Comparison of ENCODE assay signal across 21 cellular contexts in genomic region chr3:32903953-32904352, GRCh38. TPM values are rescaled to one million over a fixed set of nuclear protein-coding genes. Genes with fewer than 3 reads are reported as not detected.
DNase-seq lines count a peak whose midpoint lies in the region; ATAC-seq, FAIRE-seq and TF ChIP-seq lines count a peak whose summit lies in the region.
"Had no signal": no experiment of that assay in that cellular context is flagged by ENCODE, and none has a peak within 500 bp of the region (broad histone marks: within the 10 kb centered on the region; RNA-seq: fewer than 3 reads in every experiment).

No MANE protein-coding gene starts in this region.

- H3K4me1 Mint-ChIP-seq in Caco-2 (ENCODE audit: low read depth, unreplicated experiment) (peaks cover 11% of the 10 kb centered on the region), astrocyte (ENCODE audit: low read depth, unreplicated experiment) (peaks cover 1% of the 10 kb centered on the region)

- no peak overlapping the region for H3K4me2 ChIP-seq in astrocyte (ENCODE audit: low read length)
- H3K4me2 ChIP-seq in mesendoderm (ENCODE audit: low read length) = no peak overlapping the region
- H3K4me2 ChIP-seq: BLaER1 treated with 17β-estradiol and CSF1 and Interleukin-3, amounts not matched to agents 10 nM and 100 nM; GM23338 had no signal

- H3K27ac ChIP-seq in astrocyte (ENCODE audit: low read depth, low read length) = no peak overlapping the region
- no peak overlapping the region for H3K27ac ChIP-seq in mesendoderm (ENCODE audit: low read depth, low read length)
- no peak overlapping the region for H3K27ac ChIP-seq in testis
- H3K27ac ChIP-seq: BLaER1 treated with 17β-estradiol and CSF1 and Interleukin-3, amounts not matched to agents 10 nM and 100 nM had no signal

- POLR2A ChIA-PET in Caco-2 (lab: Charles Lee) = interaction anchor here (1.1 kb wide), 1 partner anchor 219 kb away, joined by 3 read pairs; the partner anchor contains the start of gene CNOT10

- H2AK5ac ChIP-seq in mesendoderm (ENCODE audit: low read length) = no peak overlapping the region

- no peak overlapping the region for H2BK5ac ChIP-seq in mesendoderm (ENCODE audit: low read length)

- no peak overlapping the region for H4K5ac ChIP-seq in mesendoderm (ENCODE audit: low read length)

- WGBS in mesendoderm (ENCODE audit: extremely low coverage, insufficient coverage, low lambda C conversion rate) = no CpG with 5 or more reads among the region's 10 CpGs
- WGBS in testis, 2 donors = 61 to 79% methylated on average over 8 to 10 of the region's 10 CpGs

- H3K4ac ChIP-seq in mesendoderm (ENCODE audit: low read depth, low read length) = peak overlapping the region; percentile 68

- H3K18ac ChIP-seq in mesendoderm (ENCODE audit: low read length) = peak overlapping the region; percentile 80

- peaks cover 8% of the 10 kb centered on the region for H3K9me3 Mint-ChIP-seq in Caco-2 (ENCODE audit: unreplicated experiment)
- H3K9me3 Mint-ChIP-seq in astrocyte (ENCODE audit: unreplicated experiment) = peaks cover 5% of the 10 kb centered on the region
- H3K9me3 Mint-ChIP-seq: CD8-positive, alpha-beta T cell; HFFc6 had no signal

- H3K27ac Mint-ChIP-seq in Caco-2 (ENCODE audit: unreplicated experiment) = no peak overlapping the region
- no peak overlapping the region for H3K27ac Mint-ChIP-seq in astrocyte (ENCODE audit: unreplicated experiment)
- H3K27ac Mint-ChIP-seq: B cell; CD8-positive, alpha-beta T cell; GM23338; HFFc6 had no signal

- FAIRE-seq in astrocyte (lab: Jason Lieb, UNC) = no peak
- FAIRE-seq: GM12892, GM18507, H54 had no signal

- H3K56ac ChIP-seq in mesendoderm (ENCODE audit: low read length) = no peak overlapping the region

- H2BK15ac ChIP-seq in mesendoderm (replicated peaks; ENCODE audit: low read depth) = no peak overlapping the region

- H2BK120ac ChIP-seq in mesendoderm (ENCODE audit: low read depth, low read length) = no peak overlapping the region

- H3K36me3 Mint-ChIP-seq in Caco-2 (ENCODE audit: insufficient read depth, unreplicated experiment) (peaks cover 62% of the 10 kb centered on the region), astrocyte (ENCODE audit: low read depth, unreplicated experiment) (peaks cover 2% of the 10 kb centered on the region)
- H3K36me3 Mint-ChIP-seq: CD8-positive, alpha-beta T cell had no signal

- H3K27me3 Mint-ChIP-seq in Caco-2 (ENCODE audit: insufficient read depth, unreplicated experiment) (no peaks in the 10 kb centered on the region), astrocyte (ENCODE audit: low read depth, unreplicated experiment) (no peaks in the 10 kb centered on the region)

- CTCF ChIA-PET in Caco-2 (lab: Charles Lee) = no interaction called here

- no peaks in the 10 kb centered on the region for H4K20me1 ChIP-seq in astrocyte (ENCODE audit: insufficient read depth, low read length)
- H4K20me1 ChIP-seq: BLaER1 treated with 17β-estradiol and CSF1 and Interleukin-3, amounts not matched to agents 10 nM and 100 nM had no signal

- no peak overlapping the region for H2AFZ ChIP-seq in astrocyte (ENCODE audit: low read depth, low read length)
- H2AFZ ChIP-seq: GM23338 had no signal

- no peak for ATAC-seq in GM18861 (IDR thresholded peaks at IDR 0.05; ENCODE audit: unreplicated experiment)
- no peak for ATAC-seq in left cardiac atrium
- ATAC-seq in HG03280 (IDR thresholded peaks at IDR 0.05; ENCODE audit: unreplicated experiment) = no peak
- ATAC-seq: CD8-positive, alpha-beta T cell; HCT116 had no signal

- H3K79me1 ChIP-seq in mesendoderm (ENCODE audit: low read length) = no peaks in the 10 kb centered on the region

- no peaks in the 10 kb centered on the region for H3K36me3 ChIP-seq in Caco-2 (ENCODE audit: control insufficient read depth, insufficient read depth, low read length)
- H3K36me3 ChIP-seq in astrocyte (ENCODE audit: insufficient read depth, low read length) = no peaks in the 10 kb centered on the region
- H3K36me3 ChIP-seq in mesendoderm (ENCODE audit: control insufficient read depth, insufficient read depth, low read length) = peaks cover 1% of the 10 kb centered on the region
- H3K36me3 ChIP-seq in testis (ENCODE audit: low read depth, missing control alignments) = no peaks in the 10 kb centered on the region
- H3K36me3 ChIP-seq: BLaER1 treated with 17β-estradiol and CSF1 and Interleukin-3, amounts not matched to agents 10 nM and 100 nM had no signal

- TF ChIP-seq POLR2A in testis (IDR thresholded peaks at IDR 0.05) = no peak

- intact Hi-C loops in Caco-2 (cut with micrococcal nuclease; ENCODE audit: unreplicated experiment) = no loop called here
- intact Hi-C loops in testis (cut with DNase I; ENCODE audit: low total_unique reads) = no loop called here
- intact Hi-C loops in left cardiac atrium (cut with DNase I) = no loop called here

- H3K27me3 ChIP-seq in Caco-2 (replicated peaks; ENCODE audit: control insufficient read depth, insufficient read depth, low read length) (no peaks in the 10 kb centered on the region), astrocyte (ENCODE audit: insufficient read depth, low read length) (peaks cover 5% of the 10 kb centered on the region), mesendoderm (ENCODE audit: insufficient read depth, low read length, poor library complexity) (no peaks in the 10 kb centered on the region), testis (no peaks in the 10 kb centered on the region)
- H3K27me3 ChIP-seq: BLaER1 treated with 17β-estradiol and CSF1 and Interleukin-3, amounts not matched to agents 10 nM and 100 nM had no signal

- TSS peak; percentile 27 for BruUV-seq in Caco-2 (replicated peaks; lab: Mats Ljungman, UMichigan)

- H3K23ac ChIP-seq in mesendoderm (ENCODE audit: low read length) = no peak overlapping the region

- no peaks in the 10 kb centered on the region for H3K79me2 ChIP-seq in astrocyte (ENCODE audit: insufficient read depth, low read length)
- H3K79me2 ChIP-seq in mesendoderm (ENCODE audit: control insufficient read depth, insufficient read depth, low read length) = no peaks in the 10 kb centered on the region

- H3K9me3 ChIP-seq in Caco-2 (no peaks in the 10 kb centered on the region), astrocyte (ENCODE audit: insufficient read depth, low read depth, low read length) (no peaks in the 10 kb centered on the region), testis (no peaks in the 10 kb centered on the region)

- DNase-seq in Caco-2 (no peak), astrocyte (ENCODE audit: low read depth) (no peak), mesendoderm (no peak), testis (peak; percentile 42), left cardiac atrium (no peak)
- DNase-seq: 8988T; CD8-positive, alpha-beta T cell; GDM1; HFFc6 had no signal

- H3K9ac ChIP-seq in astrocyte (ENCODE audit: low read length) (no peak overlapping the region), mesendoderm (ENCODE audit: low read length) (no peak overlapping the region)
- H3K9ac ChIP-seq: BLaER1 treated with 17β-estradiol and CSF1 and Interleukin-3, amounts not matched to agents 10 nM and 100 nM had no signal

- H3K4me3 ChIP-seq in Caco-2 (ENCODE audit: low read depth, low read length) = no peak overlapping the region
- no peak overlapping the region for H3K4me3 ChIP-seq in astrocyte (ENCODE audit: insufficient read depth, low read depth, low read length)
- H3K4me3 ChIP-seq in mesendoderm (ENCODE audit: low read length) = no peak overlapping the region
- no peak overlapping the region for H3K4me3 ChIP-seq in testis
- H3K4me3 ChIP-seq: BLaER1 treated with 17β-estradiol and CSF1 and Interleukin-3, amounts not matched to agents 10 nM and 100 nM; GM23338 had no signal

- TF ChIP-seq CTCF in Caco-2 (IDR thresholded peaks at IDR 0.05; ENCODE audit: insufficient read depth in 1 of 2, low read depth in 1 of 2, low read length in 1 of 2, severe bottlenecking in 1 of 2, unreplicated experiment in 1 of 2) = no peak
- no peak for TF ChIP-seq CTCF in astrocyte (IDR thresholded peaks at IDR 0.05; ENCODE audit: insufficient read depth, low read depth, low read length)
- no peak for TF ChIP-seq CTCF in testis (IDR thresholded peaks at IDR 0.05)

- H3K4me1 ChIP-seq in Caco-2 (0 out of 2 replicates have a peak, but pooled peaks cover 3% of the 10 kb centered on the region), astrocyte (ENCODE audit: insufficient read depth, low read length) (no peaks in the 10 kb centered on the region), mesendoderm (ENCODE audit: control insufficient read depth, low read depth, low read length) (no peaks in the 10 kb centered on the region), testis (peaks cover 6% of the 10 kb centered on the region)
- H3K4me1 ChIP-seq: BLaER1 treated with 17β-estradiol and CSF1 and Interleukin-3, amounts not matched to agents 10 nM and 100 nM had no signal

- no peak overlapping the region for H3K4me3 Mint-ChIP-seq in Caco-2 (ENCODE audit: unreplicated experiment)
- peak overlapping the region; percentile 27 for H3K4me3 Mint-ChIP-seq in astrocyte (ENCODE audit: unreplicated experiment)
- H3K4me3 Mint-ChIP-seq: GM23338, HFFc6 had no signal

- H4K8ac ChIP-seq in mesendoderm (ENCODE audit: low read depth, low read length) = no peak overlapping the region

RNA-seq across cellular contexts. Expression of gene CCR4, which starts 47.5 kb away (rescaled TPM):
- total RNA-seq in Caco-2 (2022) (0.16 TPM in 1 of 2 replicates, not detected in the other), astrocyte (not detected in 2 replicates), testis (1 to 10 TPM; 2.8 to 3.0 TPM), left cardiac atrium (under 1 TPM; 0.16 to 0.24 TPM)
- 0.01 TPM for polyA plus RNA-seq in mesendoderm (2013, experiment 1 of 2)
- polyA plus RNA-seq in mesendoderm (2013, experiment 2 of 2) = 0.04 TPM
- 2.0 TPM for polyA plus RNA-seq in testis (ENCODE audit: insufficient read depth, low read depth, low replicate concordance)
- total RNA-seq: A673, Daoy, HFFc6, HT-29 had no signal
